17 cellular contexts compared by ENCODE assay signal in genomic region chr4:24798036-24798610, GRCh38. TPM values are rescaled to one million over a fixed set of nuclear protein-coding genes. Genes with fewer than 3 reads are reported as not detected.
A peak's percentile ranks its signal among the peaks of the same experiment; 100 is the strongest.
DNase-seq lines count a peak whose midpoint lies in the region; ATAC-seq and TF ChIP-seq lines count a peak whose summit lies in the region.
"Had no signal": no experiment of that assay in that cellular context is flagged by ENCODE, and none has a peak within 500 bp of the region (broad histone marks: within the 10 kb centered on the region; RNA-seq: fewer than 3 reads in every experiment).

No MANE protein-coding gene starts in this region.

- peaks cover 0 to 4% of the 10 kb centered on the region in 2 donors for H3K36me3 ChIP-seq in gastroesophageal sphincter

- peaks cover 42 to 56% (median 54%) of the 10 kb centered on the region in 3 donors for H3K27me3 Mint-ChIP-seq in CD14-positive monocyte (ENCODE audit: low read depth in 3 of 3)

- peaks cover 3 to 6% of the 10 kb centered on the region in 2 donors for H3K36me3 Mint-ChIP-seq in CD14-positive monocyte
- H3K36me3 Mint-ChIP-seq: CD4-positive, alpha-beta memory T cell had no signal

- H3K4me1 Mint-ChIP-seq in CD14-positive monocyte, result peaks cover 34% of the 10 kb centered on the region

- H3K4me1 ChIP-seq in gastroesophageal sphincter, result peaks cover 0 to 95% (median 14%) of the 10 kb centered on the region in 3 donors
- H3K4me1 ChIP-seq: A549 had no signal

- no peak overlapping the region for H3K4me3 ChIP-seq in gastroesophageal sphincter
- H3K4me3 ChIP-seq: A549, GM23248 had no signal

- no peaks in the 10 kb centered on the region for H3K9me3 ChIP-seq in gastroesophageal sphincter
- H3K9me3 ChIP-seq: A549 had no signal

- no peak for TF ChIP-seq POLR2A in gastroesophageal sphincter (IDR thresholded peaks at IDR 0.05)

- peak; percentile 63 for DNase-seq in NCI-H2171 treated with DMSO at 0.1 percent for 48 hours (lab: John Stamatoyannopoulos, UW)
- DNase-seq in NCI-H2171 (lab: John Stamatoyannopoulos, UW), result no peak
- peak; percentile 69 to 88 for DNase-seq in NCI-H524 (lab: John Stamatoyannopoulos, UW)
- DNase-seq in cerebellar cortex (ENCODE audit: low spot score), result peak; percentile 45
- no peak for DNase-seq in posterior cingulate gyrus
- no peak for DNase-seq in CD14-positive monocyte (ENCODE audit: low spot score)
- DNase-seq in NCI-H1417 treated with DMSO at 0.1 percent for 48 hours (lab: John Stamatoyannopoulos, UW), result no peak
- DNase-seq: AML-193; CD4-positive, alpha-beta memory T cell; DMS79 treated with DMSO at 0.1 percent for 48 hours; GM23248; HCEC 1CT had no signal

- intact Hi-C loops in posterior cingulate gyrus (cut with DNase I), result no loop called here
- intact Hi-C loops in CD14-positive monocyte (cut with micrococcal nuclease), result no loop called here

- peak overlapping the region in 1 of 2 donors; percentile 40 for H3K4me3 Mint-ChIP-seq in CD14-positive monocyte
- H3K4me3 Mint-ChIP-seq: CD4-positive, alpha-beta memory T cell had no signal

- 68 to 77% methylated on average over 2 to 5 of the region's 5 CpGs for WGBS in gastroesophageal sphincter (ENCODE audit: low coverage in 1 of 2), 2 donors

- no peak overlapping the region for H3K27ac Mint-ChIP-seq in CD14-positive monocyte
- H3K27ac Mint-ChIP-seq: CD4-positive, alpha-beta memory T cell had no signal

- ATAC-seq in gastroesophageal sphincter, result no peak
- ATAC-seq: A549 had no signal

- peak overlapping the region in 3 of 4 donors; percentile 61 to 95 (median 93) for H3K27ac ChIP-seq in gastroesophageal sphincter
- H3K27ac ChIP-seq: 22Rv1, A549, C4-2B, GM23248 had no signal

- H3K9me3 Mint-ChIP-seq in CD14-positive monocyte, result peaks cover 0 to 18% (median 7%) of the 10 kb centered on the region in 7 donors

- no peak for TF ChIP-seq CTCF in gastroesophageal sphincter (IDR thresholded peaks at IDR 0.05)
- TF ChIP-seq CTCF in CD14-positive monocyte (IDR thresholded peaks at IDR 0.05), result no peak

- TF ChIP-seq EP300 in gastroesophageal sphincter (IDR thresholded peaks at IDR 0.05), result no peak

- H3K27me3 ChIP-seq in gastroesophageal sphincter, result no peaks in the 10 kb centered on the region

RNA-seq across cellular contexts. Expression of gene SOD3, which starts 2.8 kb away (rescaled TPM):
- 100 to 1,000 TPM; 199 to 801 (median 448) TPM for total RNA-seq in gastroesophageal sphincter
- not detected for polyA plus RNA-seq in CD14-positive monocyte
- total RNA-seq: CD4-positive, alpha-beta memory T cell; H4 had no signal
- polyA plus RNA-seq: A549; CD4-positive, alpha-beta memory T cell had no signal

Comparison
In these comparisons a context has a peak if more than half of its experiments do, and no peak if none do; other contexts are left out.
1. DNase-seq: peak in NCI-H2171 treated with DMSO at 0.1 percent for 48 hours (single experiment), NCI-H524 (2 of 2) and cerebellar cortex (single experiment); none in NCI-H2171 (single experiment), posterior cingulate gyrus (0 of 10), CD14-positive monocyte (single experiment) and NCI-H1417 treated with DMSO at 0.1 percent for 48 hours (single experiment).